In genomic region chr15:31262901-31263671, GRCh38 we compare ENCODE assay signal across 9 cellular contexts.
DNase-seq lines count a peak whose midpoint lies in the region; TF ChIP-seq lines count a peak whose summit lies in the region.
"Had no signal": no experiment of that assay in that cellular context is flagged by ENCODE, and none has a peak within 500 bp of the region (broad histone marks: within the 10 kb centered on the region; RNA-seq: fewer than 3 reads in every experiment).

No MANE protein-coding gene starts in this region.

- H3K36me3 ChIP-seq in SK-N-SH (replicated peaks in 1 of 2; ENCODE audit: control insufficient read depth in 1 of 2, insufficient read depth in 2 of 2, low read length in 1 of 2): no peaks in the 10 kb centered on the region

- no peak overlapping the region for H2AFZ ChIP-seq in SK-N-SH (ENCODE audit: low read depth)

- H3K27ac ChIP-seq in caudate nucleus (ENCODE audit: low read depth, low read length) (peak overlapping the region; percentile 50), SK-N-SH (ENCODE audit: low read depth in 2 of 2, low read length in 1 of 2) (peak overlapping the region in 1 of 2 experiments; percentile 48; a peak in 1 of 4 replicates)

- H3K9me3 Mint-ChIP-seq in activated T-cell treated with anti-CD3 and anti-CD28 coated beads, Interleukin-2, amount 50 U/mL, for 24 hours: no peaks in the 10 kb centered on the region
- H3K9me3 Mint-ChIP-seq: neural crest cell had no signal

- H3F3A ChIP-seq in SK-N-SH (replicated peaks; ENCODE audit: insufficient read depth): no peaks in the 10 kb centered on the region

- no peak for TF ChIP-seq RAD21 in SK-N-SH (IDR thresholded peaks at IDR 0.05; ENCODE audit: low read length)

- H3K9me2 ChIP-seq in SK-N-SH: no peaks in the 10 kb centered on the region

- no peak overlapping the region for H3K4me3 Mint-ChIP-seq in activated T-cell treated with anti-CD3 and anti-CD28 coated beads, Interleukin-2, amount 50 U/mL, for 24 hours
- H3K4me3 Mint-ChIP-seq: neural crest cell had no signal

- POLR2A ChIA-PET in SK-N-SH (lab: Yijun Ruan, JAX): interaction anchor here (1.1 kb wide), 1 partner anchor 63 kb away, joined by 3 read pairs; the partner anchor contains the start of gene KLF13

- peaks cover 79% of the 10 kb centered on the region for H3K4me1 Mint-ChIP-seq in activated T-cell treated with anti-CD3 and anti-CD28 coated beads, Interleukin-2, amount 50 U/mL, for 24 hours (ENCODE audit: low read depth)

- no peaks in the 10 kb centered on the region for H3K27me3 Mint-ChIP-seq in activated T-cell treated with anti-CD3 and anti-CD28 coated beads, Interleukin-2, amount 50 U/mL, for 24 hours

- no peaks in the 10 kb centered on the region for H3K79me2 ChIP-seq in SK-N-SH (ENCODE audit: insufficient read depth)

- H3K9ac ChIP-seq in SK-N-SH: no peak overlapping the region

- peak; percentile 40 for DNase-seq in activated T-cell treated with anti-CD3 and anti-CD28 coated beads, Interleukin-2, amount 50 U/mL, for 24 hours
- DNase-seq in activated T-cell treated with anti-CD3 and anti-CD28 coated beads for 4 hours: no peak
- DNase-seq in NAMALWA (ENCODE audit: low spot score): peak; percentile 90
- DNase-seq in caudate nucleus (lab: John Stamatoyannopoulos, UW): peak in 1 of 61 donors; percentile 32
- peak; percentile 52 for DNase-seq in midbrain (lab: John Stamatoyannopoulos, UW)
- no peak for DNase-seq in NCI-H446 (lab: John Stamatoyannopoulos, UW)
- DNase-seq in central memory CD4-positive, alpha-beta T cell: no peak
- no peak for DNase-seq in SK-N-SH

- TF ChIP-seq CTCF in SK-N-SH (IDR thresholded peaks at IDR 0.05): no peak

- H3K36me3 Mint-ChIP-seq in activated T-cell treated with anti-CD3 and anti-CD28 coated beads, Interleukin-2, amount 50 U/mL, for 24 hours (ENCODE audit: low read depth): no peaks in the 10 kb centered on the region

- 72% methylated on average over 9 of the region's 12 CpGs for WGBS in SK-N-SH (ENCODE audit: low lambda C conversion rate)

- H3K4me2 ChIP-seq in SK-N-SH: no peak overlapping the region

- H3K4me1 ChIP-seq in SK-N-SH (ENCODE audit: control insufficient read depth in 1 of 2, insufficient read depth in 2 of 2, low read depth in 1 of 2, low read length in 1 of 2): peaks cover 0 to 40% of the 10 kb centered on the region in 2 experiments; a peak in 1 of 4 replicates

- H3K27me3 ChIP-seq in SK-N-SH (ENCODE audit: insufficient read depth): no peaks in the 10 kb centered on the region

- H3K9me3 ChIP-seq in SK-N-SH: no peaks in the 10 kb centered on the region

- no peaks in the 10 kb centered on the region for H4K20me1 ChIP-seq in SK-N-SH (ENCODE audit: insufficient read depth)

- peak overlapping the region; percentile 76 for H3K27ac Mint-ChIP-seq in activated T-cell treated with anti-CD3 and anti-CD28 coated beads, Interleukin-2, amount 50 U/mL, for 24 hours

- no peak for TF ChIP-seq EP300 in SK-N-SH (IDR thresholded peaks at IDR 0.05; ENCODE audit: borderline replicate concordance in 1 of 2, low read depth in 1 of 2, low read length in 1 of 2)

- CTCF ChIA-PET in SK-N-SH (lab: Yijun Ruan, JAX): interaction anchor here (1.0 to 1.3 kb wide), 5 partner anchors 23 to 226 kb away, joined by 3 to 4 read pairs (median 3); partner anchors contain the start of gene KLF13

- H3K4me3 ChIP-seq in SK-N-SH (ENCODE audit: low read depth in 2 of 2, low read length in 1 of 2): no peak overlapping the region

TF ChIP-seq in SK-N-SH, 30 proteins besides CTCF, POLR2A, EP300 and RAD21:
- TF ChIP-seq ELF1 (IDR thresholded peaks at IDR 0.05) (no peak), CHD2 (IDR thresholded peaks at IDR 0.05; ENCODE audit: low read length, partially characterized antibody) (no peak), REST (IDR thresholded peaks at IDR 0.05; ENCODE audit: low read depth, low read length) (no peak), PBX3 (IDR thresholded peaks at IDR 0.05) (no peak), NFIC (IDR thresholded peaks at IDR 0.05; ENCODE audit: borderline replicate concordance) (no peak), YY1 (IDR thresholded peaks at IDR 0.05; ENCODE audit: low read depth) (no peak), MXI1 (IDR thresholded peaks at IDR 0.05; ENCODE audit: low read depth, low read length) (no peak), NRF1 (IDR thresholded peaks at IDR 0.05; ENCODE audit: low read depth, low read length) (no peak), MAX (IDR thresholded peaks at IDR 0.05; ENCODE audit: low read depth) (no peak), GATA2 (CRISPR knock-in tag; IDR thresholded peaks at IDR 0.05) (no peak), FOXM1 (IDR thresholded peaks at IDR 0.05; ENCODE audit: low read depth) (no peak)

Comparison
In these comparisons a context has a peak if more than half of its experiments do, and no peak if none do; other contexts are left out.
1. DNase-seq: peak in activated T-cell treated with anti-CD3 and anti-CD28 coated beads, Interleukin-2, amount 50 U/mL, for 24 hours (single experiment), NAMALWA (single experiment) and midbrain (single experiment); none in activated T-cell treated with anti-CD3 and anti-CD28 coated beads for 4 hours (single experiment), NCI-H446 (0 of 2), central memory CD4-positive, alpha-beta T cell (single experiment) and SK-N-SH (single experiment).